24 cellular contexts compared by ENCODE assay signal in the genomic region with DNA sequence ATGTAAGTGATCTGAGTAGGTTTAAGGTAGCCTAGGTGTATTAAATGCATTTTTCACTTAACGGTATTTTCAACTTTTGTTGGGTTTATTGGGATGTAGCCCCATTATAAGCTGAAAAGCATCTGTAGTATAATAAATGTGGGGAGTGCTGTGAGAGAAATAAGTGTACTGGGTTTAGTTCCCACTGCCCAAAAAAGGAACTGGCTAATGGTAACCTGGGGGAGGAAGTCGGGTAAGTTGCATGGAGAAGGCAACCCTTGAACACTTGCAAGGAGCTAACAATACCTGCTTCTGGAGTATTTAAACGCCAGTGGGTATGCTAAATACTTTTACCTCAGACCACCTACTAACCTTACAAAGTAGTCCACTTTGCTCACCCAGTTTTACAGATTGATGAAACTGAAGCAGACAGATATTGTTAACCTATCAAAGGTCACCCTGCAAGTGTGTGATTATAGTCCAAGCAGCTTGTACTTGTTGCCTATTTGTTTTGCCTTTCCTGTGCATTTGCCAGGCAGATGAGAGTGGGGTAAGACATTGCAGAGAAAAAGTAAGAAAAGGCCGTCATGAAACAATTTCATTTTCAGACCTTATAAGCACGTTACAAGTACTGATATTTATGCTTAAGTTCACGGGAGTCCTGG. TPM values are rescaled to one million over a fixed set of nuclear protein-coding genes. Genes with fewer than 3 reads are reported as not detected.
DNase-seq lines count a peak whose midpoint lies in the region; ATAC-seq, FAIRE-seq and TF ChIP-seq lines count a peak whose summit lies in the region.
"Had no signal": no experiment of that assay in that cellular context is flagged by ENCODE, and none has a peak within 500 bp of the region (broad histone marks: within the 10 kb centered on the region; RNA-seq: fewer than 3 reads in every experiment).

No MANE protein-coding gene starts in this region.

- no TSS peak for BruUV-seq in GM12878 (replicated peaks; lab: Mats Ljungman, UMichigan)

- 43% methylated on average over 6 of the region's 6 CpGs for WGBS in GM12878 (ENCODE audit: insufficient coverage, insufficient replicate concordance, low lambda C conversion rate, missing lambda C conversion rate)
- WGBS in small intestine, 3 donors: 52 to 66% (median 56%) methylated on average over 6 of the region's 6 CpGs

- FAIRE-seq in GM12878 (lab: Jason Lieb, UNC): no peak
- no peak for FAIRE-seq in small intestine (lab: Jason Lieb, UNC)

- H3K36me3 ChIP-seq in GM12878 (ENCODE audit: control insufficient read depth in 2 of 2, insufficient read depth in 2 of 2, low read length in 1 of 2) (peaks cover under 1 to 4% of the 10 kb centered on the region in 2 experiments; a peak in 2 of 4 replicates), small intestine (ENCODE audit: control insufficient read depth in 2 of 2, insufficient read depth in 2 of 2, low read length in 2 of 2) (no peaks in the 10 kb centered on the region)
- H3K36me3 ChIP-seq: ovary, right atrium auricular region had no signal

- no peak for TF ChIP-seq CTCF in GM12878 (IDR thresholded peaks at IDR 0.05 in 2 of 3, conservative IDR thresholded peaks at IDR 0.05 in 1 of 3; ENCODE audit: control insufficient read depth in 2 of 3, extremely low read depth in 1 of 3, insufficient read depth in 1 of 3, low read depth in 3 of 3, low read length in 3 of 3)

- DNase-seq in activated CD8-positive, alpha-beta memory T cell treated with anti-CD3 and anti-CD28 coated beads, Interleukin-2, amount 50 U/mL, for 48 hours: peak; percentile 29
- DNase-seq in activated CD8-positive, alpha-beta memory T cell treated with anti-CD3 and anti-CD28 coated beads, Interleukin-2, amount 50 U/mL, for 4 hours: no peak
- peak; percentile 37 for DNase-seq in NOMO-1 treated with DMSO at 0.1 percent for 48 hours (lab: John Stamatoyannopoulos, UW; ENCODE audit: unreplicated experiment)
- no peak for DNase-seq in GM12878 (ENCODE audit: low read depth, low spot score)
- DNase-seq in ureter (ENCODE audit: low spot score): peak; percentile 20
- no peak for DNase-seq in small intestine
- DNase-seq in stimulated activated CD4-positive, alpha-beta T cell treated with anti-CD3 and anti-CD28 coated beads, Interleukin-12 subunit alpha, Interleukin-12 subunit beta, amount 100 ng/mL, for 4 hours: no peak
- DNase-seq in GM19238 (ENCODE audit: insufficient read length, low spot score): no peak
- DNase-seq: activated CD4-positive, CD25-positive, alpha-beta regulatory T cell treated with anti-CD3 and anti-CD28 coated beads, Interleukin-2, amount 50 U/mL, for 72 hours; BE2C; COR-L47; immature natural killer cell; IMR-90; left lung; MG63; natural killer cell; NCI-H187 treated with DMSO at 0.1 percent for 48 hours; ovary; PC-3; stimulated activated CD4-positive, alpha-beta T cell treated with anti-CD3 and anti-CD28 coated beads, Interleukin-15, amount 100 ng/mL, for 24 hours; stimulated activated CD8-positive, alpha-beta memory T cell treated with anti-CD3 and anti-CD28 coated beads, Interleukin-4, amount 100 ng/mL, for 48 hours had no signal

- no peak overlapping the region for H3K4me2 ChIP-seq in GM12878 (ENCODE audit: control insufficient read depth, insufficient read depth)

- H3K9ac ChIP-seq in GM12878 (ENCODE audit: control insufficient read depth, insufficient read depth, low read length): no peak overlapping the region

- H2AFZ ChIP-seq in GM12878 (ENCODE audit: control insufficient read depth, low read depth, low read length): no peak overlapping the region

- H3K27me3 ChIP-seq in GM12878 (replicated peaks in 1 of 2; ENCODE audit: control insufficient read depth in 2 of 2, insufficient read depth in 2 of 2, low read length in 1 of 2): no peaks in the 10 kb centered on the region
- H3K27me3 ChIP-seq in small intestine (ENCODE audit: control insufficient read depth in 2 of 2, insufficient read depth in 2 of 2, low read length in 2 of 2): no peaks in the 10 kb centered on the region
- H3K27me3 ChIP-seq: BE2C, left lung, MG63, ovary, right atrium auricular region, SJSA1 had no signal

- in situ Hi-C loops in GM12878 (cut with MboI): no loop called here

- 0 out of 2 replicates have a peak, but pooled peaks have one; percentile 0 for TF ChIP-seq POLR2A in GM12878 (IDR thresholded peaks at IDR 0.05; ENCODE audit: low read depth, low read length)

- ATAC-seq in GM12878: no peak
- ATAC-seq: left lung, natural killer cell, PC-3 had no signal

- no peak for TF ChIP-seq RAD21 in GM12878 (IDR thresholded peaks at IDR 0.05; ENCODE audit: insufficient read depth, low read depth, low read length)

- no peak for TF ChIP-seq EP300 in GM12878 (IDR thresholded peaks at IDR 0.05; ENCODE audit: borderline replicate concordance in 1 of 2, control insufficient read depth in 1 of 2, low read depth in 2 of 2, low read length in 2 of 2)

- H3K4me3 ChIP-seq in GM12878 (no peak overlapping the region), small intestine (ENCODE audit: low read depth in 1 of 2, low read length in 2 of 2) (no peak overlapping the region)
- H3K4me3 ChIP-seq: left lung, MG63, ovary, right atrium auricular region, SJSA1 had no signal

- CTCF ChIA-PET in GM12878 (lab: Yijun Ruan, JAX): interaction anchor here (0.7 to 9.1 kb wide), 13 partner anchors 11 to 274 kb away, joined by 3 to 99 read pairs (median 4); no protein-coding TSS in a partner anchor

- SMC1A ChIA-PET in GM12878 (lab: Charles Lee; ENCODE audit: uncharacterized antibody, unreplicated experiment): interaction anchor here (1.4 to 2.1 kb wide), 5 partner anchors 15 to 237 kb away, joined by 3 to 9 read pairs (median 5); no protein-coding TSS in a partner anchor

- RAD21 ChIA-PET in GM12878 (lab: Charles Lee; ENCODE audit: unreplicated experiment): interaction anchor here (1.0 to 1.4 kb wide), 4 partner anchors 15 to 119 kb away, joined by 3 read pairs; no protein-coding TSS in a partner anchor

- H3K4me1 ChIP-seq in GM12878 (ENCODE audit: control insufficient read depth, insufficient read depth, low read length): peaks cover 5% of the 10 kb centered on the region; the same call in 1 of the 2 replicates
- H3K4me1 ChIP-seq in small intestine (ENCODE audit: control insufficient read depth in 2 of 2, insufficient read depth in 1 of 2, low read depth in 1 of 2, low read length in 1 of 2): no peaks in the 10 kb centered on the region

- H3K79me2 ChIP-seq in GM12878 (ENCODE audit: control insufficient read depth, insufficient read depth, low read length): no peaks in the 10 kb centered on the region

- H3K9me3 ChIP-seq in GM12878 (replicated peaks; ENCODE audit: control insufficient read depth, insufficient read depth, low read length) (no peaks in the 10 kb centered on the region), small intestine (ENCODE audit: control insufficient read depth, low read depth) (no peaks in the 10 kb centered on the region)
- H3K9me3 ChIP-seq: BE2C, left lung, MG63, ovary, right atrium auricular region, SJSA1 had no signal

- intact Hi-C loops in GM12878 (cut with micrococcal nuclease; ENCODE audit: unreplicated experiment): no loop called here

- POLR2A ChIA-PET in GM12878 (lab: Charles Lee): interaction anchor here (0.5 kb wide), 1 partner anchor 112 kb away, joined by 5 read pairs; no protein-coding TSS in a partner anchor

- H3K27ac ChIP-seq in GM12878 (ENCODE audit: control insufficient read depth, insufficient read depth): no peak overlapping the region
- H3K27ac ChIP-seq in small intestine (ENCODE audit: low read depth in 1 of 2, low read length in 1 of 2): no peak overlapping the region
- H3K27ac ChIP-seq: epithelial cell of prostate, left lung, ovary, right atrium auricular region, SJSA1 had no signal

- no peaks in the 10 kb centered on the region for H4K20me1 ChIP-seq in GM12878 (ENCODE audit: control insufficient read depth, insufficient read depth)

TF ChIP-seq in GM12878, 131 proteins besides CTCF, POLR2A, EP300 and RAD21 (continues in another document):
- no peak for TF ChIP-seq CHD4 (IDR thresholded peaks at IDR 0.05)

RNA-seq across cellular contexts. Expression of gene SHISA4, which starts 7.6 kb away (rescaled TPM):
- 0.90 and 1.5 TPM in 2 replicates for total RNA-seq in GM12878 (2013; cell fraction: nucleolus; rRNA removed)
- total RNA-seq in GM12878 (2014; rRNA removed) (0.11 TPM in 1 of 2 replicates, not detected in the other), GM12878 (2014; rRNA removed; fragmentation: Illumina TruSeq; extraction: Trizol) (not detected in 2 replicates), GM12878 (2021) (not detected in 2 replicates), ureter (11.6 TPM)
- not detected for polyA plus RNA-seq in GM12878 (2011; ENCODE audit: low read depth)
- polyA plus RNA-seq in GM12878 (2011; rRNA removed) (0.07 TPM in 1 of 2 replicates, not detected in the other), GM12878 (2014; fragmentation: Illumina TruSeq; extraction: Trizol) (0.07 TPM in 1 of 2 replicates, not detected in the other), GM12878 (2014; fragmentation: Nextera tagmentation; extraction: Ambion mirVana) (not detected), GM12878 (2014; rRNA removed) (not detected in 2 replicates), GM12878 (2016; fragmentation: Nextera tagmentation; extraction: Ambion mirVana) (not detected), small intestine (1 to 10 TPM in 2 of 3 donors, under 1 TPM in 1; 0.45 to 7.9 (median 5.4) TPM)
- polyA plus RNA-seq in GM12878 (2011; cell fraction: cytosol; rRNA removed): 0.13 and 0.15 TPM in 2 replicates
- polyA plus RNA-seq in GM12878 (2011; cell fraction: nucleus; rRNA removed): 0.61 and 0.85 TPM in 2 replicates
- not detected in 2 replicates for polyA plus RNA-seq in GM12878 (2012)
- not detected in 2 replicates for polyA minus RNA-seq in GM12878 (2011; rRNA and poly(A)+ RNA removed)
- not detected in 2 replicates for polyA minus RNA-seq in GM12878 (2011; cell fraction: cytosol; rRNA and poly(A)+ RNA removed)
- 0.29 TPM in 1 of 2 replicates, not detected in the other for polyA minus RNA-seq in GM12878 (2011; cell fraction: nucleus; rRNA and poly(A)+ RNA removed)

RNA-seq across cellular contexts. Expression of gene IPO9, which starts 52.1 kb away (rescaled TPM):
- total RNA-seq in GM12878 (2013; cell fraction: nucleolus; rRNA removed): 59.0 and 69.0 TPM in 2 replicates
- total RNA-seq in GM12878 (2014; rRNA removed): 17.8 and 23.6 TPM in 2 replicates
- total RNA-seq in GM12878 (2014; rRNA removed; fragmentation: Illumina TruSeq; extraction: Trizol): 21.4 and 24.0 TPM in 2 replicates
- total RNA-seq in GM12878 (2021): 47.9 and 54.8 TPM in 2 replicates
- polyA plus RNA-seq in GM12878 (2011; ENCODE audit: low read depth): 12.7 TPM
- polyA plus RNA-seq in GM12878 (2011; rRNA removed): 51.6 and 58.7 TPM in 2 replicates
- polyA plus RNA-seq in GM12878 (2011; cell fraction: cytosol; rRNA removed): 40.9 and 55.1 TPM in 2 replicates
- polyA plus RNA-seq in GM12878 (2011; cell fraction: nucleus; rRNA removed): 62.7 and 64.3 TPM in 2 replicates
- 21.5 and 24.5 TPM in 2 replicates for polyA plus RNA-seq in GM12878 (2012)
- polyA plus RNA-seq in GM12878 (2014; fragmentation: Illumina TruSeq; extraction: Trizol): 35.3 and 50.0 TPM in 2 replicates
- polyA plus RNA-seq in GM12878 (2014; fragmentation: Nextera tagmentation; extraction: Ambion mirVana): 10 to 100 TPM; 19.1 to 32.9 TPM
- polyA plus RNA-seq in GM12878 (2014; rRNA removed): 29.9 and 34.8 TPM in 2 replicates
- 10 to 100 TPM; 72.4 to 77.3 TPM for polyA plus RNA-seq in GM12878 (2016; fragmentation: Nextera tagmentation; extraction: Ambion mirVana)
- polyA minus RNA-seq in GM12878 (2011; rRNA and poly(A)+ RNA removed): 42.5 and 48.1 TPM in 2 replicates
- 11.9 and 16.6 TPM in 2 replicates for polyA minus RNA-seq in GM12878 (2011; cell fraction: cytosol; rRNA and poly(A)+ RNA removed)
- polyA minus RNA-seq in GM12878 (2011; cell fraction: nucleus; rRNA and poly(A)+ RNA removed): 15.7 and 25.0 TPM in 2 replicates
- 53.6 TPM for total RNA-seq in ureter
- polyA plus RNA-seq in small intestine: 10 to 100 TPM in 1 of 3 donors, 1 to 10 TPM in 2; 7.0 to 15.8 (median 8.7) TPM

Comparison
In these comparisons a context has a peak if more than half of its experiments do, and no peak if none do; other contexts are left out.
1. DNase-seq: peak in activated CD8-positive, alpha-beta memory T cell treated with anti-CD3 and anti-CD28 coated beads, Interleukin-2, amount 50 U/mL, for 48 hours (single experiment), NOMO-1 treated with DMSO at 0.1 percent for 48 hours (single experiment) and ureter (single experiment); none in activated CD8-positive, alpha-beta memory T cell treated with anti-CD3 and anti-CD28 coated beads, Interleukin-2, amount 50 U/mL, for 4 hours (single experiment), GM12878 (single experiment), small intestine (single experiment), stimulated activated CD4-positive, alpha-beta T cell treated with anti-CD3 and anti-CD28 coated beads, Interleukin-12 subunit alpha, Interleukin-12 subunit beta, amount 100 ng/mL, for 4 hours (single experiment) and GM19238 (single experiment).